Comparison of ENCODE assay signal across 12 cellular contexts in the genomic region with DNA sequence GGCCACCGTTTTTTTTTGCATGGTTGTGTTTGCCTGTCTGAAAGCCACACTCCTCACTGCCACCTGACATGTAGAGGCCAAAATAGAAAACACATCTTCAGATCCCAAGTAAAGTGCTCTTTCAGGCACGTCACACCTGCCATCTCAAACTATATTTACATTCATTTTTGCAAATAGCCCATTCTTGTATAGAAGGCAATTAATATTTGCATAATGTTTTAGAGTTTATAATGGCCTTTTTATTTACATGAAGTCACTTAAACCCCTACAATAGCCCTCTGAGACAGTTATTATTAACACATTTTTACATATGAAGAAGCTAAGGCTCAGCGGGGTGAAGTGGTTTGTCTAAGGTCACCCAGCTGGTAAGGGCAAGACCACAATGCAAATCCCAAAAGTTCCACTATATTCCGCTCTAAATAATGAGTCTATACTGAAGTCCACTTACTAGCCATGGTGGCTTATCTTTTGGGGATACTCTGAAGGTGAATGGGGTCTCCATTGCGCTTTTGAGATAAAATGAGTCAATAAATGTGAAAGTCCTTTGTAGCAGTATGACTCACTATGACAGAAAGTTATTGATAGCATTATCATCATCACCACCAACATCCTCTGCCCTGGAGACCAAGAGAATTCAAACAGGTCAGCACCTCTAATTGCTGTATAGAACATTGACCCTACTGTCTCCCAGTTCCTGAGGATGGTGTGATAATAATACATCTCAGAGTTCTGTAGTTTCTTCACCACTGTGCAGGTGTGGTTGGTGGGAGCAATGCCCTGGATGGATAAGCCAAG.
DNase-seq lines count a peak whose midpoint lies in the region; ATAC-seq and TF ChIP-seq lines count a peak whose summit lies in the region.
"Had no signal": no experiment of that assay in that cellular context is flagged by ENCODE, and none has a peak within 500 bp of the region (broad histone marks: within the 10 kb centered on the region; RNA-seq: fewer than 3 reads in every experiment).

No MANE protein-coding gene starts in this region.

- intact Hi-C loops in Caco-2 (cut with micrococcal nuclease; ENCODE audit: unreplicated experiment) = no loop called here

- no peak overlapping the region for H3K27ac Mint-ChIP-seq in activated T-helper 17 cell treated with anti-CD3 and anti-CD28 coated beads, Interleukin-2, amount 50 U/mL, for 72 hours
- no peak overlapping the region for H3K27ac Mint-ChIP-seq in Caco-2 (ENCODE audit: unreplicated experiment)
- H3K27ac Mint-ChIP-seq in nephron progenitor cell = no peak overlapping the region

- TF ChIP-seq CTCF in GM12865 (IDR thresholded peaks at IDR 0.05; ENCODE audit: insufficient read depth, low read depth, low read length, missing control alignments) (no peak), Caco-2 (IDR thresholded peaks at IDR 0.05; ENCODE audit: insufficient read depth in 1 of 2, low read depth in 1 of 2, low read length in 1 of 2, severe bottlenecking in 1 of 2, unreplicated experiment in 1 of 2) (no peak), nephron progenitor cell (IDR thresholded peaks at IDR 0.05) (no peak)

- H3K4me3 Mint-ChIP-seq in activated T-helper 17 cell treated with anti-CD3 and anti-CD28 coated beads, Interleukin-2, amount 50 U/mL, for 72 hours = no peak overlapping the region
- H3K4me3 Mint-ChIP-seq in Caco-2 (ENCODE audit: unreplicated experiment) = no peak overlapping the region
- no peak overlapping the region for H3K4me3 Mint-ChIP-seq in nephron progenitor cell

- ATAC-seq in GM19351 (IDR thresholded peaks at IDR 0.05; ENCODE audit: unreplicated experiment) = peak; percentile 54
- peak; percentile 47 for ATAC-seq in HG03520 (IDR thresholded peaks at IDR 0.05; ENCODE audit: unreplicated experiment)
- ATAC-seq in activated T-helper 17 cell treated with anti-CD3 and anti-CD28 coated beads, Interleukin-2, amount 50 U/mL, for 72 hours (replicated peaks) = peak; percentile 56
- ATAC-seq: sciatic nerve had no signal

- H3K4me3 ChIP-seq in GM12865 (ENCODE audit: low read depth, low read length) (no peak overlapping the region), Caco-2 (ENCODE audit: low read depth, low read length) (no peak overlapping the region)
- H3K4me3 ChIP-seq: ascending aorta, upper lobe of right lung had no signal

- no peaks in the 10 kb centered on the region for H3K36me3 Mint-ChIP-seq in activated T-helper 17 cell treated with anti-CD3 and anti-CD28 coated beads, Interleukin-2, amount 50 U/mL, for 72 hours (ENCODE audit: low read depth)
- H3K36me3 Mint-ChIP-seq in Caco-2 (ENCODE audit: insufficient read depth, unreplicated experiment) (no peaks in the 10 kb centered on the region), nephron progenitor cell (ENCODE audit: low read depth) (no peaks in the 10 kb centered on the region)

- no peaks in the 10 kb centered on the region for H3K27me3 ChIP-seq in Caco-2 (replicated peaks; ENCODE audit: control insufficient read depth, insufficient read depth, low read length)
- H3K27me3 ChIP-seq: ascending aorta, upper lobe of right lung had no signal

- H3K27me3 Mint-ChIP-seq in activated T-helper 17 cell treated with anti-CD3 and anti-CD28 coated beads, Interleukin-2, amount 50 U/mL, for 72 hours = no peaks in the 10 kb centered on the region
- no peaks in the 10 kb centered on the region for H3K27me3 Mint-ChIP-seq in Caco-2 (ENCODE audit: insufficient read depth, unreplicated experiment)
- peaks cover 22% of the 10 kb centered on the region for H3K27me3 Mint-ChIP-seq in nephron progenitor cell (ENCODE audit: low read depth, poor library complexity)

- H3K4me1 Mint-ChIP-seq in activated T-helper 17 cell treated with anti-CD3 and anti-CD28 coated beads, Interleukin-2, amount 50 U/mL, for 72 hours = no peaks in the 10 kb centered on the region
- H3K4me1 Mint-ChIP-seq in Caco-2 (ENCODE audit: low read depth, unreplicated experiment) (no peaks in the 10 kb centered on the region), nephron progenitor cell (no peaks in the 10 kb centered on the region)

- no peaks in the 10 kb centered on the region for H3K9me3 Mint-ChIP-seq in activated T-helper 17 cell treated with anti-CD3 and anti-CD28 coated beads, Interleukin-2, amount 50 U/mL, for 72 hours
- no peaks in the 10 kb centered on the region for H3K9me3 Mint-ChIP-seq in Caco-2 (ENCODE audit: unreplicated experiment)
- no peaks in the 10 kb centered on the region for H3K9me3 Mint-ChIP-seq in nephron progenitor cell

- no peaks in the 10 kb centered on the region for H3K9me3 ChIP-seq in Caco-2
- H3K9me3 ChIP-seq: ascending aorta, upper lobe of right lung had no signal

- H3K36me3 ChIP-seq in Caco-2 (ENCODE audit: control insufficient read depth, insufficient read depth, low read length) = no peaks in the 10 kb centered on the region
- H3K36me3 ChIP-seq: ascending aorta, upper lobe of right lung had no signal

- no TSS peak for BruUV-seq in Caco-2 (replicated peaks; lab: Mats Ljungman, UMichigan)

- H3K4me1 ChIP-seq in Caco-2 = no peaks in the 10 kb centered on the region
- H3K4me1 ChIP-seq: ascending aorta, upper lobe of right lung had no signal

- CTCF ChIA-PET in Caco-2 (lab: Charles Lee) = no interaction called here

- POLR2A ChIA-PET in Caco-2 (lab: Charles Lee) = no interaction called here

- peak; percentile 10 for DNase-seq in GM12865 (ENCODE audit: low read depth)
- no peak for DNase-seq in Caco-2
- no peak for DNase-seq in nephron progenitor cell
- DNase-seq in AG08395 (ENCODE audit: low spot score) = no peak
- no peak for DNase-seq in NCI-H2029 (lab: John Stamatoyannopoulos, UW)
- DNase-seq: islet precursor cell, upper lobe of right lung had no signal
